1 cellular context compared by ENCODE assay signal in the genomic region with DNA sequence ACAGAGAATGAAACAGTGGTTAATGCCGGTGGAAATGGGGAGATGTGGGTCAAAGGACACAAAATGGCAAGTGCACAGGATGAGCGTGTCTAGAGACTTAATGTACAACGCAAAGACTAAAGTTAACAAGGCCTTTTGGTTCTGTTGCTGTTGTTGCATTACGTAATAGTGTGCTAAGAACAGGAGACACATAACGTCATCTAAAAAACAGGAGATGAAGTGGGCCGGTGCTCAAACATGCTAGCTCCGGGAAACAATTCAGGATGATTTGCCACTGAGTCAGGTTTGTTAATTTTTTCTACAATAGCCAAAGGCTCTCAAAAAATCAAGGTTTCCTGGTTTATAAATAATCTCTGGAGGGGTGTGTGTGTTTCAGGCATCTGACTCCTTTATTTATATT.
TF ChIP-seq lines count a peak whose summit lies in the region.

No MANE protein-coding gene starts in this region.

TF ChIP-seq in HepG2, 621 proteins besides CTCF, POLR2A, EP300 and RAD21 (continued from another document and continues in another):
- no peak for TF ChIP-seq ZBTB40 (IDR thresholded peaks at IDR 0.05)
- TF ChIP-seq ZBTB40 (CRISPR knock-in tag; IDR thresholded peaks at IDR 0.05): no peak
- TF ChIP-seq, protein P1, sequence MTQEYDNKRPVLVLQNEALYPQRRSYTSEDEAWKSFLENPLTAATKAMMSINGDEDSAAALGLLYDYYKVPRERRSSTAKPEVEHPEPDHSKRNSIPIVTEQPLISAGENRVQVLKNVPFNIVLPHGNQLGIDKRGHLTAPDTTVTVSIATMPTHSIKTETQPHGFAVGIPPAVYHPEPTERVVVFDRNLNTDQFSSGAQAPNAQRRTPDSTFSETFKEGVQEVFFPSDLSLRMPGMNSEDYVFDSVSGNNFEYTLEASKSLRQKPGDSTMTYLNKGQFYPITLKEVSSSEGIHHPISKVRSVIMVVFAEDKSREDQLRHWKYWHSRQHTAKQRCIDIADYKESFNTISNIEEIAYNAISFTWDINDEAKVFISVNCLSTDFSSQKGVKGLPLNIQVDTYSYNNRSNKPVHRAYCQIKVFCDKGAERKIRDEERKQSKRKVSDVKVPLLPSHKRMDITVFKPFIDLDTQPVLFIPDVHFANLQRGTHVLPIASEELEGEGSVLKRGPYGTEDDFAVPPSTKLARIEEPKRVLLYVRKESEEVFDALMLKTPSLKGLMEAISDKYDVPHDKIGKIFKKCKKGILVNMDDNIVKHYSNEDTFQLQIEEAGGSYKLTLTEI (CRISPR knock-in tag; conservative IDR thresholded peaks at IDR 0.05): no peak
- TF ChIP-seq ZNF782 (CRISPR knock-in tag; IDR thresholded peaks at IDR 0.05; ENCODE audit: borderline replicate concordance): no peak
- peak; percentile 42; the same call in 1 of the 2 replicates for TF ChIP-seq SAP130 (CRISPR knock-in tag; IDR thresholded peaks at IDR 0.05; ENCODE audit: low read depth)
- TF ChIP-seq, protein P2, sequence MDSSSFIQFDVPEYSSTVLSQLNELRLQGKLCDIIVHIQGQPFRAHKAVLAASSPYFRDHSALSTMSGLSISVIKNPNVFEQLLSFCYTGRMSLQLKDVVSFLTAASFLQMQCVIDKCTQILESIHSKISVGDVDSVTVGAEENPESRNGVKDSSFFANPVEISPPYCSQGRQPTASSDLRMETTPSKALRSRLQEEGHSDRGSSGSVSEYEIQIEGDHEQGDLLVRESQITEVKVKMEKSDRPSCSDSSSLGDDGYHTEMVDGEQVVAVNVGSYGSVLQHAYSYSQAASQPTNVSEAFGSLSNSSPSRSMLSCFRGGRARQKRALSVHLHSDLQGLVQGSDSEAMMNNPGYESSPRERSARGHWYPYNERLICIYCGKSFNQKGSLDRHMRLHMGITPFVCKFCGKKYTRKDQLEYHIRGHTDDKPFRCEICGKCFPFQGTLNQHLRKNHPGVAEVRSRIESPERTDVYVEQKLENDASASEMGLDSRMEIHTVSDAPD (CRISPR knock-in tag; IDR thresholded peaks at IDR 0.05): no peak
- no peak for TF ChIP-seq ZNF737 (CRISPR knock-in tag; IDR thresholded peaks at IDR 0.05; ENCODE audit: borderline replicate concordance)
- TF ChIP-seq PHF20 (CRISPR knock-in tag; IDR thresholded peaks at IDR 0.05): no peak
- TF ChIP-seq SOX6 (IDR thresholded peaks at IDR 0.05): no peak
- peak; percentile 72 for TF ChIP-seq SOX6 (CRISPR knock-in tag; IDR thresholded peaks at IDR 0.05)
- no peak for TF ChIP-seq MTA1 (CRISPR knock-in tag; IDR thresholded peaks at IDR 0.05; ENCODE audit: borderline replicate concordance)
- TF ChIP-seq CEBPB (IDR thresholded peaks at IDR 0.05; ENCODE audit: borderline replicate concordance, low read depth, low read length): peak; percentile 94
- TF ChIP-seq ZNF430 (CRISPR knock-in tag; IDR thresholded peaks at IDR 0.05): no peak
- TF ChIP-seq ZFX (CRISPR knock-in tag; IDR thresholded peaks at IDR 0.05; ENCODE audit: low read depth): peak; percentile 34; the same call in 1 of the 2 replicates
- TF ChIP-seq, protein P3, sequence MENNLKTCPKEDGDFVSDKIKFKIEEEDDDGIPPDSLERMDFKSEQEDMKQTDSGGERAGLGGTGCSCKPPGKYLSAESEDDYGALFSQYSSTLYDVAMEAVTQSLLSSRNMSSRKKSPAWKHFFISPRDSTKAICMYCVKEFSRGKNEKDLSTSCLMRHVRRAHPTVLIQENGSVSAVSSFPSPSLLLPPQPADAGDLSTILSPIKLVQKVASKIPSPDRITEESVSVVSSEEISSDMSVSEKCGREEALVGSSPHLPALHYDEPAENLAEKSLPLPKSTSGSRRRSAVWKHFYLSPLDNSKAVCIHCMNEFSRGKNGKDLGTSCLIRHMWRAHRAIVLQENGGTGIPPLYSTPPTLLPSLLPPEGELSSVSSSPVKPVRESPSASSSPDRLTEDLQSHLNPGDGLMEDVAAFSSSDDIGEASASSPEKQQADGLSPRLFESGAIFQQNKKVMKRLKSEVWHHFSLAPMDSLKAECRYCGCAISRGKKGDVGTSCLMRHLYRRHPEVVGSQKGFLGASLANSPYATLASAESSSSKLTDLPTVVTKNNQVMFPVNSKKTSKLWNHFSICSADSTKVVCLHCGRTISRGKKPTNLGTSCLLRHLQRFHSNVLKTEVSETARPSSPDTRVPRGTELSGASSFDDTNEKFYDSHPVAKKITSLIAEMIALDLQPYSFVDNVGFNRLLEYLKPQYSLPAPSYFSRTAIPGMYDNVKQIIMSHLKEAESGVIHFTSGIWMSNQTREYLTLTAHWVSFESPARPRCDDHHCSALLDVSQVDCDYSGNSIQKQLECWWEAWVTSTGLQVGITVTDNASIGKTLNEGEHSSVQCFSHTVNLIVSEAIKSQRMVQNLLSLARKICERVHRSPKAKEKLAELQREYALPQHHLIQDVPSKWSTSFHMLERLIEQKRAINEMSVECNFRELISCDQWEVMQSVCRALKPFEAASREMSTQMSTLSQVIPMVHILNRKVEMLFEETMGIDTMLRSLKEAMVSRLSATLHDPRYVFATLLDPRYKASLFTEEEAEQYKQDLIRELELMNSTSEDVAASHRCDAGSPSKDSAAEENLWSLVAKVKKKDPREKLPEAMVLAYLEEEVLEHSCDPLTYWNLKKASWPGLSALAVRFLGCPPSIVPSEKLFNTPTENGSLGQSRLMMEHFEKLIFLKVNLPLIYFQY (CRISPR knock-in tag; IDR thresholded peaks at IDR 0.05; ENCODE audit: borderline replicate concordance): no peak
- TF ChIP-seq SMC3 (IDR thresholded peaks at IDR 0.05; ENCODE audit: low read length): peak; percentile 25; the same call in 1 of the 2 replicates
- no peak for TF ChIP-seq NONO (IDR thresholded peaks at IDR 0.05)
- TF ChIP-seq NONO (CRISPR knock-in tag; conservative IDR thresholded peaks at IDR 0.05): no peak
- TF ChIP-seq, protein P4, sequence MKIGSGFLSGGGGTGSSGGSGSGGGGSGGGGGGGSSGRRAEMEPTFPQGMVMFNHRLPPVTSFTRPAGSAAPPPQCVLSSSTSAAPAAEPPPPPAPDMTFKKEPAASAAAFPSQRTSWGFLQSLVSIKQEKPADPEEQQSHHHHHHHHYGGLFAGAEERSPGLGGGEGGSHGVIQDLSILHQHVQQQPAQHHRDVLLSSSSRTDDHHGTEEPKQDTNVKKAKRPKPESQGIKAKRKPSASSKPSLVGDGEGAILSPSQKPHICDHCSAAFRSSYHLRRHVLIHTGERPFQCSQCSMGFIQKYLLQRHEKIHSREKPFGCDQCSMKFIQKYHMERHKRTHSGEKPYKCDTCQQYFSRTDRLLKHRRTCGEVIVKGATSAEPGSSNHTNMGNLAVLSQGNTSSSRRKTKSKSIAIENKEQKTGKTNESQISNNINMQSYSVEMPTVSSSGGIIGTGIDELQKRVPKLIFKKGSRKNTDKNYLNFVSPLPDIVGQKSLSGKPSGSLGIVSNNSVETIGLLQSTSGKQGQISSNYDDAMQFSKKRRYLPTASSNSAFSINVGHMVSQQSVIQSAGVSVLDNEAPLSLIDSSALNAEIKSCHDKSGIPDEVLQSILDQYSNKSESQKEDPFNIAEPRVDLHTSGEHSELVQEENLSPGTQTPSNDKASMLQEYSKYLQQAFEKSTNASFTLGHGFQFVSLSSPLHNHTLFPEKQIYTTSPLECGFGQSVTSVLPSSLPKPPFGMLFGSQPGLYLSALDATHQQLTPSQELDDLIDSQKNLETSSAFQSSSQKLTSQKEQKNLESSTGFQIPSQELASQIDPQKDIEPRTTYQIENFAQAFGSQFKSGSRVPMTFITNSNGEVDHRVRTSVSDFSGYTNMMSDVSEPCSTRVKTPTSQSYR (CRISPR knock-in tag; IDR thresholded peaks at IDR 0.05; ENCODE audit: borderline replicate concordance): no peak
- TF ChIP-seq HIVEP1 (CRISPR knock-in tag; IDR thresholded peaks at IDR 0.05): no peak
- no peak for TF ChIP-seq SIN3A (IDR thresholded peaks at IDR 0.05; ENCODE audit: borderline replicate concordance, low read depth, low read length)
- TF ChIP-seq SRSF9 (IDR thresholded peaks at IDR 0.05; ENCODE audit: borderline replicate concordance, insufficient read depth, low read depth, low read length, poor library complexity, severe bottlenecking): no peak
- no peak for TF ChIP-seq SIX4 (CRISPR knock-in tag; IDR thresholded peaks at IDR 0.05)
- TF ChIP-seq, protein P5, sequence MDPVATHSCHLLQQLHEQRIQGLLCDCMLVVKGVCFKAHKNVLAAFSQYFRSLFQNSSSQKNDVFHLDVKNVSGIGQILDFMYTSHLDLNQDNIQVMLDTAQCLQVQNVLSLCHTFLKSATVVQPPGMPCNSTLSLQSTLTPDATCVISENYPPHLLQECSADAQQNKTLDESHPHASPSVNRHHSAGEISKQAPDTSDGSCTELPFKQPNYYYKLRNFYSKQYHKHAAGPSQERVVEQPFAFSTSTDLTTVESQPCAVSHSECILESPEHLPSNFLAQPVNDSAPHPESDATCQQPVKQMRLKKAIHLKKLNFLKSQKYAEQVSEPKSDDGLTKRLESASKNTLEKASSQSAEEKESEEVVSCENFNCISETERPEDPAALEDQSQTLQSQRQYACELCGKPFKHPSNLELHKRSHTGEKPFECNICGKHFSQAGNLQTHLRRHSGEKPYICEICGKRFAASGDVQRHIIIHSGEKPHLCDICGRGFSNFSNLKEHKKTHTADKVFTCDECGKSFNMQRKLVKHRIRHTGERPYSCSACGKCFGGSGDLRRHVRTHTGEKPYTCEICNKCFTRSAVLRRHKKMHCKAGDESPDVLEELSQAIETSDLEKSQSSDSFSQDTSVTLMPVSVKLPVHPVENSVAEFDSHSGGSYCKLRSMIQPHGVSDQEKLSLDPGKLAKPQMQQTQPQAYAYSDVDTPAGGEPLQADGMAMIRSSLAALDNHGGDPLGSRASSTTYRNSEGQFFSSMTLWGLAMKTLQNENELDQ (CRISPR knock-in tag; IDR thresholded peaks at IDR 0.05; ENCODE audit: borderline replicate concordance): no peak
- TF ChIP-seq NBN (conservative IDR thresholded peaks at IDR 0.05): no peak
- no peak for TF ChIP-seq FLYWCH1 (CRISPR knock-in tag; IDR thresholded peaks at IDR 0.05)
- peak; percentile 34 for TF ChIP-seq FOXA3 (CRISPR knock-in tag; IDR thresholded peaks at IDR 0.05)
- TF ChIP-seq HMG20A (CRISPR knock-in tag; IDR thresholded peaks at IDR 0.05; ENCODE audit: borderline replicate concordance): peak; percentile 33; the same call in 1 of the 2 replicates
- TF ChIP-seq, protein P6, sequence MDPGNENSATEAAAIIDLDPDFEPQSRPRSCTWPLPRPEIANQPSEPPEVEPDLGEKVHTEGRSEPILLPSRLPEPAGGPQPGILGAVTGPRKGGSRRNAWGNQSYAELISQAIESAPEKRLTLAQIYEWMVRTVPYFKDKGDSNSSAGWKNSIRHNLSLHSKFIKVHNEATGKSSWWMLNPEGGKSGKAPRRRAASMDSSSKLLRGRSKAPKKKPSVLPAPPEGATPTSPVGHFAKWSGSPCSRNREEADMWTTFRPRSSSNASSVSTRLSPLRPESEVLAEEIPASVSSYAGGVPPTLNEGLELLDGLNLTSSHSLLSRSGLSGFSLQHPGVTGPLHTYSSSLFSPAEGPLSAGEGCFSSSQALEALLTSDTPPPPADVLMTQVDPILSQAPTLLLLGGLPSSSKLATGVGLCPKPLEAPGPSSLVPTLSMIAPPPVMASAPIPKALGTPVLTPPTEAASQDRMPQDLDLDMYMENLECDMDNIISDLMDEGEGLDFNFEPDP (CRISPR knock-in tag; conservative IDR thresholded peaks at IDR 0.05): no peak
- TF ChIP-seq TBX3 (IDR thresholded peaks at IDR 0.05; ENCODE audit: borderline replicate concordance): no peak
- no peak for TF ChIP-seq ZNF446 (CRISPR knock-in tag; IDR thresholded peaks at IDR 0.05)
- no peak for TF ChIP-seq NR1H2 (CRISPR knock-in tag; IDR thresholded peaks at IDR 0.05; ENCODE audit: borderline replicate concordance, low read depth)
- no peak for TF ChIP-seq ZNF790 (CRISPR knock-in tag; IDR thresholded peaks at IDR 0.05; ENCODE audit: borderline replicate concordance)
- TF ChIP-seq KDM5A (IDR thresholded peaks at IDR 0.05; ENCODE audit: borderline replicate concordance, low read length): no peak
- TF ChIP-seq NR3C1 (CRISPR knock-in tag; IDR thresholded peaks at IDR 0.05): no peak
